ENCODE assay signal across 10 cellular contexts in the genomic region with DNA sequence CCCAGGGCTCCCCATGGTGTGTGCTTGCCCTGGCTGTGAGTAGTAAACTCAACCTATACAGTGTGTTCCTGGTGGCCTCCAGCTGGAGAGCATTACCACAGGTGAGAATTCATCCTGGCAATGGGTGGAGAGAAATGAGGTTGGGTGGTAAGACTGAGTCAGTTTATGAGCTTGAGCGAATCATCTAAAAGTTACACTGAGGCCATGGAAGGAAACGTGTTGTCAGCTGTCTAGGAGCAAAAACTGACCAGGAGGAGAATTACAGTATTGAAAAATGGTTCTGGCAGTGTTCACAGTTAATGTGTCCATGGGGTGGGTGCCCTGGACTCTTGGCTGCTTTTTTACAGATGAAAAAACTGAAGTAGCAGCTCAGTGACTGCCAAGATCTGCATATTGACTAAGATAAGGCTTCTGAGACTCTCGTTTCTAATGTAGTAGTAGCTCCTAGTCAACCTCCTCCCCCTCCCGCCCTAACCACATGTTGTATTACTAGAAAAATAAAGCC.
DNase-seq lines count a peak whose midpoint lies in the region; ATAC-seq and TF ChIP-seq lines count a peak whose summit lies in the region.
"Had no signal": no experiment of that assay in that cellular context is flagged by ENCODE, and none has a peak within 500 bp of the region (broad histone marks: within the 10 kb centered on the region; RNA-seq: fewer than 3 reads in every experiment).

No MANE protein-coding gene starts in this region.

- H3K4me3 ChIP-seq in GM23248 (no peak overlapping the region), RWPE2 (ENCODE audit: severe bottlenecking) (no peak overlapping the region), choroid plexus epithelial cell (ENCODE audit: low read depth, low read length) (no peak overlapping the region), skeletal muscle satellite cell (ENCODE audit: low read length) (no peak overlapping the region), SJCRH30 (no peak overlapping the region)

- in situ Hi-C loops in GM23248 (cut with MboI): no loop called here

- H3K27ac ChIP-seq in GM23248 (no peak overlapping the region), RWPE2 (ENCODE audit: poor library complexity, severe bottlenecking) (peak overlapping the region; percentile 100), SJCRH30 (no peak overlapping the region)

- H3K9ac ChIP-seq in GM23248: no peak overlapping the region
- peak overlapping the region; percentile 68 for H3K9ac ChIP-seq in skeletal muscle satellite cell (ENCODE audit: low read depth, low read length)

- no peaks in the 10 kb centered on the region for H3K9me2 ChIP-seq in GM23248 (ENCODE audit: insufficient read depth)

- H3K27me3 ChIP-seq in GM23248 (replicated peaks; ENCODE audit: insufficient read depth): no peaks in the 10 kb centered on the region
- no peaks in the 10 kb centered on the region for H3K27me3 ChIP-seq in RWPE2 (ENCODE audit: insufficient read depth, poor library complexity, severe bottlenecking)
- no peaks in the 10 kb centered on the region for H3K27me3 ChIP-seq in skeletal muscle satellite cell (ENCODE audit: control insufficient read depth, insufficient read depth, low read length)
- no peaks in the 10 kb centered on the region; the same call in 1 of the 2 replicates for H3K27me3 ChIP-seq in SJCRH30

- no peak overlapping the region for H3K4me2 ChIP-seq in GM23248 (ENCODE audit: unreplicated experiment)
- no peak overlapping the region for H3K4me2 ChIP-seq in skeletal muscle satellite cell (ENCODE audit: low read length)

- DNase-seq in GM23248 (peak; percentile 51), RWPE2 (ENCODE audit: low spot score) (no peak), choroid plexus epithelial cell (ENCODE audit: low read depth) (peak; percentile 64), NCI-H446 treated with DMSO at 0.1 percent for 48 hours (lab: John Stamatoyannopoulos, UW) (no peak), NCI-H1436 (lab: John Stamatoyannopoulos, UW) (no peak), SJCRH30 (no peak)
- DNase-seq: immature natural killer cell, NCI-H1105 treated with DMSO at 0.1 percent for 48 hours, small intestine had no signal

- TF ChIP-seq CTCF in RWPE2 (IDR thresholded peaks at IDR 0.05; ENCODE audit: poor library complexity, severe bottlenecking) (no peak), choroid plexus epithelial cell (conservative IDR thresholded peaks at IDR 0.05; ENCODE audit: low read depth, low read length) (no peak)

- no peaks in the 10 kb centered on the region for H3K9me3 ChIP-seq in GM23248 (ENCODE audit: low read depth)
- H3K9me3 ChIP-seq in RWPE2 (ENCODE audit: severe bottlenecking): no peaks in the 10 kb centered on the region
- no peaks in the 10 kb centered on the region for H3K9me3 ChIP-seq in skeletal muscle satellite cell (replicated peaks; ENCODE audit: low read length)
- H3K9me3 ChIP-seq in SJCRH30 (replicated peaks): no peaks in the 10 kb centered on the region

- no peaks in the 10 kb centered on the region for H3K79me2 ChIP-seq in GM23248 (ENCODE audit: insufficient read depth)

- peaks cover 36% of the 10 kb centered on the region for H3K4me1 ChIP-seq in GM23248 (ENCODE audit: insufficient read depth)
- H3K4me1 ChIP-seq in RWPE2 (ENCODE audit: insufficient read depth, poor library complexity, severe bottlenecking): peaks cover 31% of the 10 kb centered on the region
- H3K4me1 ChIP-seq in skeletal muscle satellite cell (ENCODE audit: control insufficient read depth, insufficient read depth, low read length): peaks cover 46% of the 10 kb centered on the region
- no peaks in the 10 kb centered on the region for H3K4me1 ChIP-seq in SJCRH30

- H2AFZ ChIP-seq in GM23248: no peak overlapping the region

- H3F3A ChIP-seq in GM23248 (ENCODE audit: insufficient read depth): peaks cover 10% of the 10 kb centered on the region; the same call in 1 of the 2 replicates

- no peaks in the 10 kb centered on the region for H3K36me3 ChIP-seq in GM23248 (ENCODE audit: low read depth)
- H3K36me3 ChIP-seq in RWPE2 (ENCODE audit: low read depth): no peaks in the 10 kb centered on the region
- no peaks in the 10 kb centered on the region for H3K36me3 ChIP-seq in skeletal muscle satellite cell (ENCODE audit: insufficient read depth, low read length)
- H3K36me3 ChIP-seq in SJCRH30: no peaks in the 10 kb centered on the region

- no peaks in the 10 kb centered on the region for H4K20me1 ChIP-seq in GM23248 (ENCODE audit: insufficient read depth)

- WGBS in GM23248 (ENCODE audit: low coverage in 1 of 2, low lambda C conversion rate in 2 of 2, missing lambda C conversion rate in 2 of 2), 2 experiments: 58 to 59% methylated on average over 4 of the region's 4 CpGs

- ATAC-seq in RWPE2 (ENCODE audit: low read depth): no peak

Comparison
In these comparisons a context has a peak if more than half of its experiments do, and no peak if none do; other contexts are left out.
1. DNase-seq: peak in GM23248 (single experiment) and choroid plexus epithelial cell (single experiment); none in RWPE2 (single experiment), NCI-H446 treated with DMSO at 0.1 percent for 48 hours (single experiment), NCI-H1436 (single experiment) and SJCRH30 (0 of 2).